In genomic region chr10:73058057-73058591, GRCh38 we compare ENCODE assay signal across 1 cellular context.
TF ChIP-seq lines count a peak whose summit lies in the region.

No MANE protein-coding gene starts in this region.

TF ChIP-seq in K562, 482 proteins besides CTCF, POLR2A, EP300 and RAD21:
- TF ChIP-seq PTRF (tag; IDR thresholded peaks at IDR 0.05) (0 out of 2 replicates have a peak, but pooled peaks have one; percentile 19), NR4A1 (CRISPR knock-in tag; IDR thresholded peaks at IDR 0.05) (no peak), NR4A1 (tag; IDR thresholded peaks at IDR 0.05) (0 out of 2 replicates have a peak, but pooled peaks have one; percentile 59), ZNF592 (IDR thresholded peaks at IDR 0.05) (peak; percentile 74), HDAC8 (tag; IDR thresholded peaks at IDR 0.05) (0 out of 2 replicates have a peak, but pooled peaks have one; percentile 45), ZNF282 (CRISPR knock-in tag; IDR thresholded peaks at IDR 0.05) (no peak), FOXO4 (CRISPR knock-in tag; IDR thresholded peaks at IDR 0.05) (no peak), ZBTB9 (CRISPR knock-in tag; IDR thresholded peaks at IDR 0.05) (peak; percentile 59; the same call in 1 of the 2 replicates), PTTG1 (tag; IDR thresholded peaks at IDR 0.05; ENCODE audit: low read depth) (peak; percentile 54; the same call in 1 of the 2 replicates), ARID4B (CRISPR knock-in tag; IDR thresholded peaks at IDR 0.05) (no peak), DMBX1 (CRISPR knock-in tag; IDR thresholded peaks at IDR 0.05; ENCODE audit: borderline replicate concordance) (peak; percentile 29; the same call in 1 of the 2 replicates), ZBTB17 (CRISPR knock-in tag; IDR thresholded peaks at IDR 0.05) (0 out of 2 replicates have a peak, but pooled peaks have one; percentile 52), HBP1 (CRISPR knock-in tag; IDR thresholded peaks at IDR 0.05) (no peak), ZNF668 (CRISPR knock-in tag; IDR thresholded peaks at IDR 0.05) (peak; percentile 36; the same call in 1 of the 2 replicates), ZNF41 (CRISPR knock-in tag; conservative IDR thresholded peaks at IDR 0.05) (no peak), TAF7 (tag; IDR thresholded peaks at IDR 0.05) (0 out of 2 replicates have a peak, but pooled peaks have one; percentile 7)
